1 cellular context compared by ENCODE assay signal in the genomic region with DNA sequence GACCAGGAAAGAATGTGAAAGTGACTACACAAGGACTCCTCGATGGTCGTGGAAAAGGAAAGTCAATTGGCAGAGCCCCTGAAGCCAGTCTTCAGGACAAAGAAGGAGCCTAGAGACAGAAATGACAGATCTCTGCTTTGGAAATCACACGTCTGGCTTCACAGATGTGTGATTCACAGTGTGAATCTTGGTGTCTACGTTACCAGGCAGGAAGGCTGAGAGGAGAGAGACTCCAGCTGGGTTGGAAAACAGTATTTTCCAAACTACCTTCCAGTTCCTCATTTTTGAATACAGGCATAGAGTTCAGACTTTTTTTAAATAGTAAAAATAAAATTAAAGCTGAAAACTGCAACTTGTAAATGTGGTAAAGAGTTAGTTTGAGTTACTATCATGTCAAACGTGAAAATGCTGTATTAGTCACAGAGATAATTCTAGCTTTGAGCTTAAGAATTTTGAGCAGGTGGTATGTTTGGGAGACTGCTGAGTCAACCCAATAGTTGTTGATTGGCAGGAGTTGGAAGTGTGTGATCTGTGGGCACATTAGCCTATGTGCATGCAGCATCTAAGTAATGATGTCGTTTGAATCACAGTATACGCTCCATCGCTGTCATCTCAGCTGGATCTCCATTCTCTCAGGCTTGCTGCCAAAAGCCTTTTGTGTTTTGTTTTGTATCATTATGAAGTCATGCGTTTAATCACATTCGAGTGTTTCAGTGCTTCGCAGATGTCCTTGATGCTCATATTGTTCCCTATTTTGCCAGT.
TF ChIP-seq lines count a peak whose summit lies in the region.

No MANE protein-coding gene starts in this region.

TF ChIP-seq in GM12878, 131 proteins besides CTCF, POLR2A, EP300 and RAD21 (continued from another document):
- TF ChIP-seq IKZF2 (IDR thresholded peaks at IDR 0.05) (peak; percentile 70), PAX8 (IDR thresholded peaks at IDR 0.05) (no peak), PML (IDR thresholded peaks at IDR 0.05; ENCODE audit: low read length) (no peak), GABPA (IDR thresholded peaks at IDR 0.05; ENCODE audit: low read depth) (no peak), TCF12 (IDR thresholded peaks at IDR 0.05; ENCODE audit: low read depth, low read length) (peak; percentile 76), ZNF207 (IDR thresholded peaks at IDR 0.05; ENCODE audit: borderline replicate concordance) (no peak), SREBF2 (IDR thresholded peaks at IDR 0.05; ENCODE audit: low read length) (no peak), ASH2L (IDR thresholded peaks at IDR 0.05; ENCODE audit: borderline replicate concordance, low read depth) (no peak), RBBP5 (conservative IDR thresholded peaks at IDR 0.05) (no peak), CREM (IDR thresholded peaks at IDR 0.05; ENCODE audit: low read depth) (peak; percentile 51), MYC (IDR thresholded peaks at IDR 0.05; ENCODE audit: insufficient read depth, insufficient read length, insufficient replicate concordance, low read length, severe bottlenecking) (no peak), DPF2 (IDR thresholded peaks at IDR 0.05) (0 out of 2 replicates have a peak, but pooled peaks have one; percentile 23), SMARCA5 (IDR thresholded peaks at IDR 0.05) (no peak), CREB1 (IDR thresholded peaks at IDR 0.05; ENCODE audit: low read depth) (peak; percentile 65), NFIC (IDR thresholded peaks at IDR 0.05; ENCODE audit: low read depth, low read length) (peak; percentile 80; the same call in 1 of the 2 replicates), BCL11A (IDR thresholded peaks at IDR 0.05; ENCODE audit: low read depth, low read length) (no peak), RAD51 (IDR thresholded peaks at IDR 0.05) (no peak), ZZZ3 (IDR thresholded peaks at IDR 0.05; ENCODE audit: control insufficient read depth, insufficient read length, low read depth) (no peak), IRF3 (IDR thresholded peaks at IDR 0.05) (no peak), FOS (IDR thresholded peaks at IDR 0.05; ENCODE audit: borderline replicate concordance, extremely low read depth, insufficient read length) (no peak), CHD1 (IDR thresholded peaks at IDR 0.05; ENCODE audit: low read depth, low read length) (no peak), ZNF622 (IDR thresholded peaks at IDR 0.05) (no peak), SMAD1 (IDR thresholded peaks at IDR 0.05; ENCODE audit: low read depth, partially characterized antibody) (no peak), GATAD2B (conservative IDR thresholded peaks at IDR 0.05; ENCODE audit: low read depth) (no peak), ATF2 (IDR thresholded peaks at IDR 0.05; ENCODE audit: low read length) (peak; percentile 85), BCLAF1 (IDR thresholded peaks at IDR 0.05) (no peak), EED (IDR thresholded peaks at IDR 0.05; ENCODE audit: low read depth) (peak; percentile 82), ZSCAN29 (IDR thresholded peaks at IDR 0.05) (no peak), EZH2 (IDR thresholded peaks at IDR 0.05; ENCODE audit: borderline replicate concordance, control insufficient read depth, low read depth, low read length) (no peak), NFYA (IDR thresholded peaks at IDR 0.05; ENCODE audit: borderline replicate concordance, low read depth, low read length) (no peak), ETV6 (conservative IDR thresholded peaks at IDR 0.05 in 1 of 2, IDR thresholded peaks at IDR 0.05 in 1 of 2; ENCODE audit: borderline replicate concordance in 1 of 2, low read depth in 1 of 2) (peak in 1 of 2 experiments; percentile 73; a peak in 1 of 4 replicates), MTA2 (IDR thresholded peaks at IDR 0.05; ENCODE audit: low read depth) (peak; percentile 57), HDAC2 (IDR thresholded peaks at IDR 0.05) (no peak)
- TF ChIP-seq, protein P1, sequence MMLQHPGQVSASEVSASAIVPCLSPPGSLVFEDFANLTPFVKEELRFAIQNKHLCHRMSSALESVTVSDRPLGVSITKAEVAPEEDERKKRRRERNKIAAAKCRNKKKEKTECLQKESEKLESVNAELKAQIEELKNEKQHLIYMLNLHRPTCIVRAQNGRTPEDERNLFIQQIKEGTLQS (IDR thresholded peaks at IDR 0.05; ENCODE audit: borderline replicate concordance, extremely low read depth, low read depth, low read length), result no peak
- TF ChIP-seq, protein P2, sequence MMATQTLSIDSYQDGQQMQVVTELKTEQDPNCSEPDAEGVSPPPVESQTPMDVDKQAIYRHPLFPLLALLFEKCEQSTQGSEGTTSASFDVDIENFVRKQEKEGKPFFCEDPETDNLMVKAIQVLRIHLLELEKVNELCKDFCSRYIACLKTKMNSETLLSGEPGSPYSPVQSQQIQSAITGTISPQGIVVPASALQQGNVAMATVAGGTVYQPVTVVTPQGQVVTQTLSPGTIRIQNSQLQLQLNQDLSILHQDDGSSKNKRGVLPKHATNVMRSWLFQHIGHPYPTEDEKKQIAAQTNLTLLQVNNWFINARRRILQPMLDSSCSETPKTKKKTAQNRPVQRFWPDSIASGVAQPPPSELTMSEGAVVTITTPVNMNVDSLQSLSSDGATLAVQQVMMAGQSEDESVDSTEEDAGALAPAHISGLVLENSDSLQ (IDR thresholded peaks at IDR 0.05), result peak; percentile 90
TF ChIP-seq in GM12878: peak in this region for 23.
